22 cellular contexts compared by ENCODE assay signal in the genomic region with DNA sequence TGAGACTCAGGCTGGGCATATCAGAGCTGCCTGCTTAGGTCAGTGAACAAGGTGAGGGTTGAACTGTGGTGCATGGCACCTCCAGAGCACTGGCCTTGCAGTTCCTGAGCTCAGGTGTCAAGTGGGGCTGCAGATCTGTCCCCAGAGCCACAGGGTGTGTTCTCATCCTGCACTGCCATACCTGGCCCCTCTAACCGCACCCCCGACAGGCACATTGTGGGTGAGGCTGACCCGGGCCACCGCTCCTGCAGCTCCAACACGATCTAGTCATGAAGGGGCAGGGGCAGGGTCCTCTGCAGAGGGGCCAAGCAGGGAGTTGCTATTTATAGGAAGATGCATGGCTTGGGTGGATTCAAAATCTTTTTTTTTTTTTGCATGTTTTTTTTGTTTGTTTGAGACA. TPM values are rescaled to one million over a fixed set of nuclear protein-coding genes. Genes with fewer than 3 reads are reported as not detected.
"Had no signal": no experiment of that assay in that cellular context is flagged by ENCODE, and none has a peak within 500 bp of the region (broad histone marks: within the 10 kb centered on the region; RNA-seq: fewer than 3 reads in every experiment).

No MANE protein-coding gene starts in this region.

- H3K36me3 ChIP-seq: ovary had no signal

- H3K4me3 Mint-ChIP-seq: activated CD4-positive, alpha-beta memory T cell treated with anti-CD3 and anti-CD28 coated beads for 36 hours; activated naive CD4-positive, alpha-beta T cell treated with anti-CD3 and anti-CD28 coated beads, Interleukin-2, amount 10 ng/mL, durations not matched to agents 7 days and 5 days; dendritic cell treated with granulocyte-macrophage colony-stimulating factor and Interleukin-4, amounts not matched to agents 40 ng/mL and 50 ng/mL, for 4 days; mesothelial cell of epicardium; natural killer cell; stimulated activated naive CD8-positive, alpha-beta T cell treated with anti-CD3 and anti-CD28 coated beads, Interleukin-15, amount 100 ng/mL, for 72 hours had no signal

- H3K27ac Mint-ChIP-seq: activated CD4-positive, alpha-beta memory T cell treated with anti-CD3 and anti-CD28 coated beads for 36 hours; activated naive CD4-positive, alpha-beta T cell treated with anti-CD3 and anti-CD28 coated beads, Interleukin-2, amount 10 ng/mL, durations not matched to agents 7 days and 5 days; dendritic cell treated with granulocyte-macrophage colony-stimulating factor and Interleukin-4, amounts not matched to agents 40 ng/mL and 50 ng/mL, for 4 days; mesothelial cell of epicardium; natural killer cell; stimulated activated naive CD8-positive, alpha-beta T cell treated with anti-CD3 and anti-CD28 coated beads, Interleukin-15, amount 100 ng/mL, for 72 hours had no signal

- H3K36me3 Mint-ChIP-seq: natural killer cell had no signal

- H3K9me3 ChIP-seq: body of pancreas, ovary, prostate gland, testis had no signal

- H3K27ac ChIP-seq: body of pancreas, cardiac muscle cell, foreskin keratinocyte, ovary, testis had no signal

- H3K9me3 Mint-ChIP-seq: activated CD4-positive, alpha-beta memory T cell treated with anti-CD3 and anti-CD28 coated beads for 36 hours; activated naive CD4-positive, alpha-beta T cell treated with anti-CD3 and anti-CD28 coated beads, Interleukin-2, amount 10 ng/mL, durations not matched to agents 7 days and 5 days; dendritic cell treated with granulocyte-macrophage colony-stimulating factor and Interleukin-4, amounts not matched to agents 40 ng/mL and 50 ng/mL, for 4 days; mesothelial cell of epicardium; natural killer cell; stimulated activated naive CD8-positive, alpha-beta T cell treated with anti-CD3 and anti-CD28 coated beads, Interleukin-15, amount 100 ng/mL, for 72 hours had no signal

- H3K4me3 ChIP-seq: body of pancreas, cardiac muscle cell, ovary, prostate gland, testis had no signal

- H3K4me1 ChIP-seq: body of pancreas, foreskin keratinocyte, prostate gland had no signal

- ATAC-seq: body of pancreas; foreskin keratinocyte; natural killer cell; stimulated activated naive CD8-positive, alpha-beta T cell treated with anti-CD3 and anti-CD28 coated beads, Interleukin-15, amount 100 ng/mL, for 72 hours had no signal

- H3K27me3 ChIP-seq: body of pancreas, cardiac muscle cell, foreskin keratinocyte, ovary, testis had no signal

- H3K27me3 Mint-ChIP-seq: activated CD4-positive, alpha-beta memory T cell treated with anti-CD3 and anti-CD28 coated beads for 36 hours; activated naive CD4-positive, alpha-beta T cell treated with anti-CD3 and anti-CD28 coated beads, Interleukin-2, amount 10 ng/mL, durations not matched to agents 7 days and 5 days; dendritic cell treated with granulocyte-macrophage colony-stimulating factor and Interleukin-4, amounts not matched to agents 40 ng/mL and 50 ng/mL, for 4 days; stimulated activated naive CD8-positive, alpha-beta T cell treated with anti-CD3 and anti-CD28 coated beads, Interleukin-15, amount 100 ng/mL, for 72 hours had no signal

- DNase-seq: activated CD4-positive, alpha-beta memory T cell treated with anti-CD3 and anti-CD28 coated beads for 36 hours; activated CD4-positive, alpha-beta T cell treated with anti-CD3 and anti-CD28 coated beads for 48 hours; activated effector memory CD4-positive, alpha-beta T cell treated with anti-CD3 and anti-CD28 coated beads, Interleukin-2, amount 50 U/mL, for 16 hours; activated naive CD4-positive, alpha-beta T cell treated with anti-CD3 and anti-CD28 coated beads, Interleukin-2, amount 10 ng/mL, durations not matched to agents 7 days and 5 days; amygdala; body of pancreas; effector CD4-positive, alpha-beta T cell; foreskin keratinocyte; hippocampal formation; left ventricle myocardium superior; mammary epithelial cell; natural killer cell; ovary; stimulated activated CD4-positive, alpha-beta T cell treated with anti-CD3 and anti-CD28 coated beads, Interleukin-12 subunit alpha, Interleukin-12 subunit beta, amount 100 ng/mL, for 4 hours; stimulated activated CD4-positive, alpha-beta T cell treated with anti-CD3 and anti-CD28 coated beads, Interleukin-4, amount 100 ng/mL, for 4 hours; stimulated activated naive CD8-positive, alpha-beta T cell treated with anti-CD3 and anti-CD28 coated beads, Interleukin-15, amount 100 ng/mL, for 72 hours; testis had no signal

RNA-seq across cellular contexts. Expression of a gene that starts 54.1 kb away (rescaled TPM):
- total RNA-seq: foreskin keratinocyte; natural killer cell; T-helper 2 cell treated with Interferon-gamma antibody and Interleukin-4, amounts not matched to agents 100 ng/mL and 5 ng/mL, for 36 hours had no signal
